Comparison of ENCODE assay signal across 17 cellular contexts in genomic region chr16:86389566-86390328, GRCh38.
"Had no signal": no experiment of that assay in that cellular context is flagged by ENCODE, and none has a peak within 500 bp of the region (broad histone marks: within the 10 kb centered on the region; RNA-seq: fewer than 3 reads in every experiment).

No MANE protein-coding gene starts in this region.

- H3K36me3 ChIP-seq: cardiac muscle cell, left lung, prostate gland, right lobe of liver, upper lobe of left lung had no signal

- H3K4me3 ChIP-seq: cardiac muscle cell, left lung, prostate gland, right lobe of liver, smooth muscle cell, testis, upper lobe of left lung had no signal

- H3K9me3 ChIP-seq: left lung, prostate gland, right lobe of liver, testis, upper lobe of left lung had no signal

- H3K27ac ChIP-seq: cardiac muscle cell, left lung, prostate gland, right lobe of liver, testis, upper lobe of left lung, VCaP had no signal

- H3K4me1 ChIP-seq: left lung, prostate gland, right lobe of liver, testis had no signal

- DNase-seq: activated CD4-positive, CD25-positive, alpha-beta regulatory T cell treated with anti-CD3 and anti-CD28 coated beads, Interleukin-2, amount 50 U/mL, for 72 hours; activated CD8-positive, alpha-beta memory T cell treated with anti-CD3 and anti-CD28 coated beads for 24 hours; activated effector memory CD4-positive, alpha-beta T cell treated with anti-CD3 and anti-CD28 coated beads, Interleukin-2, amount 50 U/mL, for 16 hours; activated T-cell treated with anti-CD3 and anti-CD28 coated beads, Interleukin-2, amount 50 U/mL, for 72 hours; foreskin melanocyte; hypothalamus; left lung; mammary epithelial cell; right lobe of liver; stimulated activated CD4-positive, alpha-beta T cell treated with anti-CD3 and anti-CD28 coated beads, Interleukin-4, amount 100 ng/mL, for 24 hours; T-helper 17 cell; testis; upper lobe of left lung had no signal

- H3K27me3 ChIP-seq: left lung, right lobe of liver, testis, upper lobe of left lung had no signal
